23 cellular contexts compared by ENCODE assay signal in genomic region chr3:37981348-37981664, GRCh38.
"Had no signal": no experiment of that assay in that cellular context is flagged by ENCODE, and none has a peak within 500 bp of the region (broad histone marks: within the 10 kb centered on the region; RNA-seq: fewer than 3 reads in every experiment).

No MANE protein-coding gene starts in this region.

- H3K9me3 Mint-ChIP-seq: activated CD4-positive, alpha-beta memory T cell treated with anti-CD3 and anti-CD28 coated beads for 36 hours; activated CD4-positive, alpha-beta T cell treated with anti-CD3 and anti-CD28 coated beads, Interleukin-2, amount 10 ng/mL, durations not matched to agents 24 days and 14 days; activated naive CD4-positive, alpha-beta T cell treated with anti-CD3 and anti-CD28 coated beads, Interleukin-2, amount 50 U/mL, for 72 hours; activated T-cell treated with anti-CD3 and anti-CD28 coated beads, Interleukin-2, amount 50 U/mL, for 72 hours; nephron progenitor cell; T-helper 1 cell treated with Interleukin-12 subunit alpha and Interleukin-12 subunit beta and Interleukin-4 antibody, amounts not matched to agents 30 μg/mL and 1 μg/mL, for 36 hours had no signal

- H3K36me3 ChIP-seq: breast epithelium had no signal

- H3K27me3 Mint-ChIP-seq: activated CD4-positive, alpha-beta memory T cell treated with anti-CD3 and anti-CD28 coated beads for 36 hours; activated CD4-positive, alpha-beta T cell treated with anti-CD3 and anti-CD28 coated beads, Interleukin-2, amount 10 ng/mL, durations not matched to agents 24 days and 14 days had no signal

- H3K27ac ChIP-seq: breast epithelium, left ventricle myocardium inferior, parathyroid adenoma, psoas muscle, testis, transverse colon had no signal

- ATAC-seq: activated naive CD4-positive, alpha-beta T cell treated with anti-CD3 and anti-CD28 coated beads, Interleukin-2, amount 50 U/mL, for 72 hours; activated T-cell treated with anti-CD3 and anti-CD28 coated beads, Interleukin-2, amount 50 U/mL, for 72 hours; psoas muscle had no signal

- H3K27me3 ChIP-seq: breast epithelium, spleen, testis, transverse colon had no signal

- H3K4me3 ChIP-seq: breast epithelium, left ventricle myocardium inferior, lung, psoas muscle, spleen, testis, transverse colon had no signal

- H3K4me1 Mint-ChIP-seq: activated CD4-positive, alpha-beta T cell treated with anti-CD3 and anti-CD28 coated beads, Interleukin-2, amount 10 ng/mL, durations not matched to agents 24 days and 14 days; nephron progenitor cell had no signal

- H3K4me3 Mint-ChIP-seq: activated CD4-positive, alpha-beta memory T cell treated with anti-CD3 and anti-CD28 coated beads for 36 hours; activated CD4-positive, alpha-beta T cell treated with anti-CD3 and anti-CD28 coated beads, Interleukin-2, amount 10 ng/mL, durations not matched to agents 24 days and 14 days; activated T-cell treated with anti-CD3 and anti-CD28 coated beads, Interleukin-2, amount 50 U/mL, for 72 hours; nephron progenitor cell; T-helper 1 cell treated with Interleukin-12 subunit alpha and Interleukin-12 subunit beta and Interleukin-4 antibody, amounts not matched to agents 30 μg/mL and 1 μg/mL, for 36 hours had no signal

- H3K27ac Mint-ChIP-seq: activated CD4-positive, alpha-beta memory T cell treated with anti-CD3 and anti-CD28 coated beads for 36 hours; activated CD4-positive, alpha-beta T cell treated with anti-CD3 and anti-CD28 coated beads, Interleukin-2, amount 10 ng/mL, durations not matched to agents 24 days and 14 days; activated naive CD4-positive, alpha-beta T cell treated with anti-CD3 and anti-CD28 coated beads, Interleukin-2, amount 50 U/mL, for 72 hours; activated T-cell treated with anti-CD3 and anti-CD28 coated beads, Interleukin-2, amount 50 U/mL, for 72 hours; T-helper 1 cell treated with Interleukin-12 subunit alpha and Interleukin-12 subunit beta and Interleukin-4 antibody, amounts not matched to agents 30 μg/mL and 1 μg/mL, for 36 hours had no signal

- H3K4me1 ChIP-seq: breast epithelium, parathyroid adenoma, psoas muscle, testis had no signal

- DNase-seq: activated CD4-positive, alpha-beta memory T cell treated with anti-CD3 and anti-CD28 coated beads for 36 hours; activated CD4-positive, alpha-beta T cell treated with anti-CD3 and anti-CD28 coated beads, Interleukin-2, amount 10 ng/mL, durations not matched to agents 24 days and 14 days; activated CD4-positive, CD25-positive, alpha-beta regulatory T cell treated with anti-CD3 and anti-CD28 coated beads, Interleukin-2, amount 50 U/mL, for 72 hours; activated naive CD4-positive, alpha-beta T cell; activated T-cell treated with anti-CD3 and anti-CD28 coated beads for 4 hours; activated T-cell treated with anti-CD3 and anti-CD28 coated beads, Interleukin-2, amount 50 U/mL, for 72 hours; central memory CD4-positive, alpha-beta T cell; left ventricle myocardium inferior; mesendoderm; nephron progenitor cell; nucleus accumbens; psoas muscle; spleen; stimulated activated CD4-positive, alpha-beta T cell treated with anti-CD3 and anti-CD28 coated beads, Interleukin-2, amount 100 ng/mL, for 48 hours; stimulated activated naive CD4-positive, alpha-beta T cell treated with Interleukin-2 at 50 U/mL for 16 hours; T-helper 9 cell; testis; transverse colon had no signal

- H3K9me3 ChIP-seq: breast epithelium, left ventricle myocardium inferior, psoas muscle, spleen, testis, transverse colon had no signal

- H3K36me3 Mint-ChIP-seq: activated CD4-positive, alpha-beta memory T cell treated with anti-CD3 and anti-CD28 coated beads for 36 hours; activated naive CD4-positive, alpha-beta T cell treated with anti-CD3 and anti-CD28 coated beads, Interleukin-2, amount 50 U/mL, for 72 hours had no signal
